ENCODE assay signal across 31 cellular contexts in the genomic region with DNA sequence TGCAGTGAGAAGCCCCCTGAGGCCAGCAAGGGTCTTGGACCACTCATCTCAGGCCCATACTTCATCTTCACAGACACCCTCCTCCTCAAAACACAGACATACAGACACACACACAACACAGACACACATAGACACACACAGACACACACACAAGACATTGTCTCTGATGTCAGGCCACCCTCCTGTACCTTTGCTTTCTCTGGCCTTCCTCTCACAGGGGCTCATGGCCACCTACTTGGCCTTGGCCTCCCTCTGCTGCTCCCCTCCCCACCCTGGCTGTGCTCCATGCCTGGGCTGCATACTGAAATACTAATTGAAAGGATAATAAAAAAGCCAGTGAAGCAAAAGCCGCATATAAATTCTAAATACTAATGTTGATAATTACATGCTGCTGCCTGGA. TPM values are rescaled to one million over a fixed set of nuclear protein-coding genes. Genes with fewer than 3 reads are reported as not detected.
"Had no signal": no experiment of that assay in that cellular context is flagged by ENCODE, and none has a peak within 500 bp of the region (broad histone marks: within the 10 kb centered on the region; RNA-seq: fewer than 3 reads in every experiment).

No MANE protein-coding gene starts in this region.

- H3K27ac Mint-ChIP-seq: endodermal cell; memory B cell; natural killer cell; stimulated activated effector memory CD8-positive, alpha-beta T cell treated with anti-CD3 and anti-CD28 coated beads, Interleukin-12 subunit alpha, Interleukin-12 subunit beta, amount 100 ng/mL, for 72 hours had no signal

- H3K27ac ChIP-seq: epithelial cell of prostate, gastrocnemius medialis, heart right ventricle, ovary, psoas muscle, sigmoid colon, stomach, thyroid gland, uterus had no signal

- H3K36me3 ChIP-seq: gastrocnemius medialis, heart right ventricle, ovary, sigmoid colon, stomach, thyroid gland, uterus had no signal

- H3K4me1 ChIP-seq: gastrocnemius medialis, psoas muscle, uterus had no signal

- H3K4me3 Mint-ChIP-seq: endodermal cell; memory B cell; natural killer cell; stimulated activated effector memory CD8-positive, alpha-beta T cell treated with anti-CD3 and anti-CD28 coated beads, Interleukin-12 subunit alpha, Interleukin-12 subunit beta, amount 100 ng/mL, for 72 hours had no signal

- H3K9me3 Mint-ChIP-seq: endodermal cell; memory B cell; natural killer cell; stimulated activated effector memory CD8-positive, alpha-beta T cell treated with anti-CD3 and anti-CD28 coated beads, Interleukin-12 subunit alpha, Interleukin-12 subunit beta, amount 100 ng/mL, for 72 hours had no signal

- H3K36me3 Mint-ChIP-seq: memory B cell; natural killer cell; stimulated activated effector memory CD8-positive, alpha-beta T cell treated with anti-CD3 and anti-CD28 coated beads, Interleukin-12 subunit alpha, Interleukin-12 subunit beta, amount 100 ng/mL, for 72 hours had no signal

- H3K9me3 ChIP-seq: gastrocnemius medialis, heart right ventricle, ovary, psoas muscle, sigmoid colon, stomach, thyroid gland, uterus had no signal

- DNase-seq: cortex of kidney; effector CD8-positive, alpha-beta T cell; foreskin fibroblast; gastrocnemius medialis; heart right ventricle; hippocampal formation; natural killer cell; occipital lobe; ovary; posterior cingulate gyrus; psoas muscle; right cardiac atrium; sigmoid colon; stimulated activated CD4-positive, alpha-beta T cell treated with anti-CD3 and anti-CD28 coated beads, Interleukin-2, amount 100 ng/mL, for 24 hours; stimulated activated CD4-positive, alpha-beta T cell treated with anti-CD3 and anti-CD28 coated beads, Interleukin-4, amount 100 ng/mL, for 24 hours; stimulated activated naive CD4-positive, alpha-beta T cell treated with Interleukin-2 at 50 U/mL for 16 hours; stomach; thyroid gland; trophoblast cell; uterus had no signal

- H3K4me3 ChIP-seq: gastrocnemius medialis, heart right ventricle, lung, ovary, psoas muscle, sigmoid colon, stomach, thyroid gland, uterus had no signal

- H3K4me1 Mint-ChIP-seq: memory B cell; stimulated activated effector memory CD8-positive, alpha-beta T cell treated with anti-CD3 and anti-CD28 coated beads, Interleukin-12 subunit alpha, Interleukin-12 subunit beta, amount 100 ng/mL, for 72 hours had no signal

- H3K27me3 ChIP-seq: ovary, uterus had no signal

- ATAC-seq: esophagus mucosa; gastrocnemius medialis; heart right ventricle; natural killer cell; psoas muscle; right cardiac atrium; stimulated activated effector memory CD8-positive, alpha-beta T cell treated with anti-CD3 and anti-CD28 coated beads, Interleukin-12 subunit alpha, Interleukin-12 subunit beta, amount 100 ng/mL, for 72 hours had no signal

RNA-seq across cellular contexts. Expression of gene SYNDIG1L, which starts 1.6 kb away (rescaled TPM):
- total RNA-seq: dermis microvascular lymphatic vessel endothelial cell, esophagus mucosa, gastrocnemius medialis, glomerular endothelial cell, mononuclear cell, psoas muscle, renal cortical epithelial cell, stomach had no signal
- polyA plus RNA-seq: liver, psoas muscle, stomach had no signal
